9 cellular contexts compared by ENCODE assay signal in genomic region chr4:3436798-3437581, GRCh38. TPM values are rescaled to one million over a fixed set of nuclear protein-coding genes. Genes with fewer than 3 reads are reported as not detected.
DNase-seq lines count a peak whose midpoint lies in the region; ATAC-seq and TF ChIP-seq lines count a peak whose summit lies in the region.
"Had no signal": no experiment of that assay in that cellular context is flagged by ENCODE, and none has a peak within 500 bp of the region (broad histone marks: within the 10 kb centered on the region; RNA-seq: fewer than 3 reads in every experiment).

No MANE protein-coding gene starts in this region.

- no peaks in the 10 kb centered on the region for H3K4me1 ChIP-seq in fibroblast of lung (ENCODE audit: control insufficient read depth, extremely low read depth, insufficient read depth, low read length)
- peaks cover 0 to 4% (median 1%) of the 10 kb centered on the region in 4 donors for H3K4me1 ChIP-seq in transverse colon
- H3K4me1 ChIP-seq in testis: peaks cover 3% of the 10 kb centered on the region

- H3K36me3 Mint-ChIP-seq in activated T-cell treated with anti-CD3 and anti-CD28 coated beads, Interleukin-2, amount 50 U/mL, for 72 hours (ENCODE audit: insufficient read depth in 2 of 2): no peaks in the 10 kb centered on the region
- H3K36me3 Mint-ChIP-seq in activated T-cell treated with anti-CD3 and anti-CD28 coated beads, Interleukin-2, amount 50 U/mL, for 24 hours (ENCODE audit: low read depth): no peaks in the 10 kb centered on the region

- in situ Hi-C loops in transverse colon (cut with MboI; ENCODE audit: low pct_ligation_motif_present in 1 of 4, low pct_unique_long_range_greater_than_20kb in 1 of 4, low sequenced_read_pairs in 3 of 4): loop anchor here in 1 of 4 donors (10.0 to 25.0 kb wide), 2 partner anchors 92 to 225 kb away; no protein-coding TSS in a partner anchor

- no peak overlapping the region for H2AFZ ChIP-seq in fibroblast of lung (ENCODE audit: low read length)

- TF ChIP-seq POLR2A in transverse colon (IDR thresholded peaks at IDR 0.05): no peak
- no peak for TF ChIP-seq POLR2A in testis (IDR thresholded peaks at IDR 0.05)

- H3K79me2 ChIP-seq in fibroblast of lung (ENCODE audit: control insufficient read depth, insufficient read depth, low read length): no peaks in the 10 kb centered on the region

- no peaks in the 10 kb centered on the region for H4K20me1 ChIP-seq in fibroblast of lung (ENCODE audit: control insufficient read depth, extremely low read depth, insufficient read depth, low read length)

- no peak overlapping the region for H3K9ac ChIP-seq in fibroblast of lung (ENCODE audit: insufficient read depth, low read length)

- H3K27ac ChIP-seq in fibroblast of lung (ENCODE audit: insufficient read depth, low read length) (peak overlapping the region; percentile 39), transverse colon (no peak overlapping the region), testis (no peak overlapping the region)

- peak; percentile 79 to 84 for ATAC-seq in activated T-cell treated with anti-CD3 and anti-CD28 coated beads, Interleukin-2, amount 50 U/mL, for 72 hours (replicated peaks in 1 of 2)

- no peaks in the 10 kb centered on the region for H3K36me3 ChIP-seq in fibroblast of lung (ENCODE audit: control insufficient read depth, insufficient read depth, low read length)
- no peaks in the 10 kb centered on the region for H3K36me3 ChIP-seq in transverse colon
- H3K36me3 ChIP-seq in testis (ENCODE audit: low read depth, missing control alignments): no peaks in the 10 kb centered on the region

- no peaks in the 10 kb centered on the region for H3K9me3 Mint-ChIP-seq in activated T-cell treated with anti-CD3 and anti-CD28 coated beads, Interleukin-2, amount 50 U/mL, for 72 hours
- no peaks in the 10 kb centered on the region for H3K9me3 Mint-ChIP-seq in activated T-cell treated with anti-CD3 and anti-CD28 coated beads, Interleukin-2, amount 50 U/mL, for 24 hours

- TF ChIP-seq EP300 in transverse colon (IDR thresholded peaks at IDR 0.05; ENCODE audit: low read depth): no peak

- H3K4me3 Mint-ChIP-seq in activated T-cell treated with anti-CD3 and anti-CD28 coated beads, Interleukin-2, amount 50 U/mL, for 72 hours: no peak overlapping the region
- no peak overlapping the region for H3K4me3 Mint-ChIP-seq in activated T-cell treated with anti-CD3 and anti-CD28 coated beads, Interleukin-2, amount 50 U/mL, for 24 hours

- WGBS in transverse colon (ENCODE audit: low coverage in 1 of 2), 2 donors: 70% methylated on average over 19 of the region's 19 CpGs; no CpG with 5 or more reads in 1 of the 2 donors
- WGBS in testis, 2 donors: 89 to 100% methylated on average over 1 to 19 of the region's 19 CpGs

- no peaks in the 10 kb centered on the region for H3K27me3 Mint-ChIP-seq in activated T-cell treated with anti-CD3 and anti-CD28 coated beads, Interleukin-2, amount 50 U/mL, for 72 hours (ENCODE audit: low read depth)
- no peaks in the 10 kb centered on the region for H3K27me3 Mint-ChIP-seq in activated T-cell treated with anti-CD3 and anti-CD28 coated beads, Interleukin-2, amount 50 U/mL, for 24 hours

- peak; percentile 59 to 67 for DNase-seq in activated T-cell treated with anti-CD3 and anti-CD28 coated beads, Interleukin-2, amount 50 U/mL, for 72 hours
- DNase-seq in activated T-cell treated with anti-CD3 and anti-CD28 coated beads, Interleukin-2, amount 50 U/mL, for 24 hours: no peak
- DNase-seq in NOMO-1 treated with dmso at 0.1 percent for 144 hours (lab: John Stamatoyannopoulos, UW; ENCODE audit: unreplicated experiment): peak; percentile 28
- peak; percentile 39 to 63 for DNase-seq in fibroblast of lung (ENCODE audit: low read depth in 2 of 2)
- DNase-seq in transverse colon: peak; percentile 66
- no peak for DNase-seq in effector CD4-positive, alpha-beta T cell
- no peak for DNase-seq in midbrain (lab: John Stamatoyannopoulos, UW)
- DNase-seq in testis: no peak
- DNase-seq: NCI-H2227 treated with DMSO at 0.1 percent for 48 hours had no signal

- H3K4me1 Mint-ChIP-seq in activated T-cell treated with anti-CD3 and anti-CD28 coated beads, Interleukin-2, amount 50 U/mL, for 72 hours (ENCODE audit: low read depth): no peaks in the 10 kb centered on the region
- no peaks in the 10 kb centered on the region for H3K4me1 Mint-ChIP-seq in activated T-cell treated with anti-CD3 and anti-CD28 coated beads, Interleukin-2, amount 50 U/mL, for 24 hours (ENCODE audit: low read depth)

- H3K27me3 ChIP-seq in fibroblast of lung (ENCODE audit: control insufficient read depth, insufficient read depth, low read length): no peaks in the 10 kb centered on the region
- no peaks in the 10 kb centered on the region for H3K27me3 ChIP-seq in transverse colon
- no peaks in the 10 kb centered on the region for H3K27me3 ChIP-seq in testis

- TF ChIP-seq CTCF in fibroblast of lung (conservative IDR thresholded peaks at IDR 0.05 in 1 of 2, IDR thresholded peaks at IDR 0.05 in 1 of 2; ENCODE audit: low read depth in 1 of 2, low read length in 2 of 2) (no peak), transverse colon (IDR thresholded peaks at IDR 0.05) (no peak), testis (IDR thresholded peaks at IDR 0.05) (no peak)

- intact Hi-C loops in transverse colon (cut with DNase I; ENCODE audit: low total_unique reads): no loop called here
- intact Hi-C loops in testis (cut with DNase I; ENCODE audit: low total_unique reads): no loop called here

- H3K9me3 ChIP-seq in fibroblast of lung (ENCODE audit: control insufficient read depth, insufficient read depth, low read depth, low read length) (no peaks in the 10 kb centered on the region), transverse colon (no peaks in the 10 kb centered on the region), testis (no peaks in the 10 kb centered on the region)

- H3K4me3 ChIP-seq in fibroblast of lung (replicated peaks in 1 of 4; ENCODE audit: control extremely low read depth in 1 of 4, insufficient read depth in 1 of 4, low read depth in 3 of 4, low read length in 4 of 4) (no peak overlapping the region), transverse colon (no peak overlapping the region), testis (no peak overlapping the region)

- H3K4me2 ChIP-seq in fibroblast of lung (ENCODE audit: extremely low read depth, insufficient read depth, low read length): no peak overlapping the region

- no peak overlapping the region for H3K27ac Mint-ChIP-seq in activated T-cell treated with anti-CD3 and anti-CD28 coated beads, Interleukin-2, amount 50 U/mL, for 72 hours
- no peak overlapping the region for H3K27ac Mint-ChIP-seq in activated T-cell treated with anti-CD3 and anti-CD28 coated beads, Interleukin-2, amount 50 U/mL, for 24 hours

RNA-seq across cellular contexts. Expression of gene HGFAC, which starts 4.8 kb away (rescaled TPM):
- total RNA-seq in activated T-cell treated with anti-CD3 and anti-CD28 coated beads, Interleukin-2, amount 50 U/mL, for 72 hours: under 1 TPM; 0.51 to 0.62 TPM
- under 0.01 and 0.33 TPM in 2 replicates for total RNA-seq in fibroblast of lung
- not detected in 2 replicates for polyA plus RNA-seq in fibroblast of lung
- polyA plus RNA-seq in fibroblast of lung (2012): not detected in 2 replicates
- polyA minus RNA-seq in fibroblast of lung (ENCODE audit: low replicate concordance): not detected in 2 replicates
- not detected for total RNA-seq in transverse colon
- total RNA-seq in testis: 10 to 100 TPM; 16.8 to 72.3 TPM
- 15.5 TPM for polyA plus RNA-seq in testis (ENCODE audit: insufficient read depth, low read depth, low replicate concordance)

RNA-seq across cellular contexts. Expression of gene DOK7, which starts 26.1 kb away (rescaled TPM):
- not detected for total RNA-seq in activated T-cell treated with anti-CD3 and anti-CD28 coated beads, Interleukin-2, amount 50 U/mL, for 72 hours
- under 0.01 and 0.17 TPM in 2 replicates for total RNA-seq in fibroblast of lung
- polyA plus RNA-seq in fibroblast of lung: not detected in 2 replicates
- not detected in 2 replicates for polyA plus RNA-seq in fibroblast of lung (2012)
- polyA minus RNA-seq in fibroblast of lung (ENCODE audit: low replicate concordance): not detected in 2 replicates
- under 1 TPM in 2 of 4 donors, not detected in 2; 0.27 to 0.95 TPM for total RNA-seq in transverse colon
- 10 to 100 TPM; 22.9 to 29.5 TPM for total RNA-seq in testis
- 9.3 TPM for polyA plus RNA-seq in testis (ENCODE audit: insufficient read depth, low read depth, low replicate concordance)

Comparison
In these comparisons a context has a peak if more than half of its experiments do, and no peak if none do; other contexts are left out.
1. DNase-seq: peak in activated T-cell treated with anti-CD3 and anti-CD28 coated beads, Interleukin-2, amount 50 U/mL, for 72 hours (2 of 2), NOMO-1 treated with dmso at 0.1 percent for 144 hours (single experiment), fibroblast of lung (2 of 2) and transverse colon (single experiment); none in activated T-cell treated with anti-CD3 and anti-CD28 coated beads, Interleukin-2, amount 50 U/mL, for 24 hours (single experiment), effector CD4-positive, alpha-beta T cell (single experiment), midbrain (single experiment) and testis (single experiment).
2. RNA of gene HGFAC, which starts 4.8 kb away (total RNA-seq): 16.8 to 72.3 TPM in testis; 0.51 to 0.62 TPM in activated T-cell treated with anti-CD3 and anti-CD28 coated beads, Interleukin-2, amount 50 U/mL, for 72 hours, under 0.01 to 0.33 TPM in fibroblast of lung and not detected in transverse colon; every median in the first group is over 10 times any median in the second.
3. RNA of gene DOK7, which starts 26.1 kb away (total RNA-seq): 22.9 to 29.5 TPM in testis; 0.27 to 0.95 TPM in transverse colon, under 0.01 to 0.17 TPM in fibroblast of lung and not detected in activated T-cell treated with anti-CD3 and anti-CD28 coated beads, Interleukin-2, amount 50 U/mL, for 72 hours; every median in the first group is over 10 times any median in the second.